ENCODE assay signal across 13 cellular contexts in the genomic region with DNA sequence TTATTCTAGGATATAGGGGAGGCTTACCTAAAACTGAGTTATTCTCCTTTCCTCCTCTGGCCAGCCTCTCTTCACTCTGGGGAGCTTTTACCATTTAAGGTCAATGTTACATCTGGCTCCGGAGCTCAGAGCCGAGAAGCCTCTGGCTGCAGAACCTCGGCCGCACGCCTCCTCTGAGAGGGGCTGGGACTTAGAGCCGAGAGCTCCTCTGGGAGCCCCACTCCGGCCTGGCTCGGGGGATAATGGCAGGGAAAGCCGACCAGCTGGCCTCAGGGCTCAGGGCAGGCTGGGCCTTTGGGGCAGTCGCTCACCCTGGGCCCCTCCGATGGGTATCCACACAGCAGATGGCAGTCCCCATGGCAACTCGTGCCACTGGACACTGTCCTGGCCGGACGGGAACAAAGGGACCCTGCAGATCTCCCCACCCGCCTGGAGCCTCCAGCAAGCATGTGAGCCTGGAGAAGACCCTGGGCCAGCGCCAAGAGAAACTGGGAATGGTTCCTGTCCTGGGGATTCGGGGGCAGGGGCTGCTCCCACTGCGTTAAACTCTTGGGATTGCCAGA. TPM values are rescaled to one million over a fixed set of nuclear protein-coding genes. Genes with fewer than 3 reads are reported as not detected.
DNase-seq lines count a peak whose midpoint lies in the region; ATAC-seq and TF ChIP-seq lines count a peak whose summit lies in the region.
"Had no signal": no experiment of that assay in that cellular context is flagged by ENCODE, and none has a peak within 500 bp of the region (broad histone marks: within the 10 kb centered on the region; RNA-seq: fewer than 3 reads in every experiment).

Gene IRAG1, minus strand, starts transcription at position 247 of the 563 bp plus-strand sequence. Its CDS starts 153 bp downstream, at position 94.

- no peak within 1 kb of the TSS for H3K4me3 ChIP-seq in fibroblast of mammary gland (ENCODE audit: control insufficient read depth, low read depth, low read length)
- H3K4me3 ChIP-seq in mucosa of stomach (ENCODE audit: low read length), result peak within 1 kb of the TSS; percentile 12
- peak within 1 kb of the TSS in 3 of 4 donors; percentile 3 to 36 (median 36) for H3K4me3 ChIP-seq in upper lobe of left lung
- H3K4me3 ChIP-seq: GM12878 had no signal

- H3K27me3 ChIP-seq in mucosa of stomach (ENCODE audit: control insufficient read depth, insufficient read depth, low read length) (no peaks in the 10 kb centered on the region), upper lobe of left lung (no peaks in the 10 kb centered on the region)

- peak in 1 of 4 donors; percentile 12 for TF ChIP-seq POLR2A in upper lobe of left lung (IDR thresholded peaks at IDR 0.05)

- no peak for TF ChIP-seq CTCF in fibroblast of mammary gland (conservative IDR thresholded peaks at IDR 0.05; ENCODE audit: control insufficient read depth, insufficient read depth, low read depth, low read length)
- TF ChIP-seq CTCF in upper lobe of left lung (IDR thresholded peaks at IDR 0.05), result no peak
- TF ChIP-seq CTCF in GM20000 (IDR thresholded peaks at IDR 0.05; ENCODE audit: extremely low read depth, missing control alignments), result no peak

- H3K9ac ChIP-seq in mucosa of stomach (ENCODE audit: low read length), result peak within 1 kb of the TSS; percentile 77

- 70 to 84% methylated on average over 11 to 17 of the region's 18 CpGs for WGBS in upper lobe of left lung, 2 donors

- H3K9me3 ChIP-seq in mucosa of stomach (ENCODE audit: control insufficient read depth, low read length) (no peaks in the 10 kb centered on the region), upper lobe of left lung (no peaks in the 10 kb centered on the region)
- H3K9me3 ChIP-seq: neutrophil had no signal

- H3K27ac ChIP-seq in upper lobe of left lung, result peak within 1 kb of the TSS; percentile 8 to 72 (median 62)
- H3K27ac ChIP-seq: 22Rv1, neutrophil had no signal

- peak; percentile 47 to 71 for ATAC-seq in upper lobe of left lung (ENCODE audit: low FRiP score in 2 of 2)
- ATAC-seq: GM12878 had no signal

- DNase-seq in DMS 273 (lab: John Stamatoyannopoulos, UW; ENCODE audit: unreplicated experiment), result peak; percentile 61
- no peak for DNase-seq in DMS 273 treated with DMSO at 0.1 percent for 48 hours (lab: John Stamatoyannopoulos, UW)
- DNase-seq in fibroblast of mammary gland (ENCODE audit: low read depth), result peak; percentile 34
- peak; percentile 22 to 73 for DNase-seq in upper lobe of left lung
- no peak for DNase-seq in NCI-H146 treated with DMSO at 0.1 percent for 48 hours (lab: John Stamatoyannopoulos, UW; ENCODE audit: unreplicated experiment)
- no peak for DNase-seq in cerebellar nuclear complex (lab: John Stamatoyannopoulos, UW)
- no peak for DNase-seq in GM20000 (ENCODE audit: low spot score)
- DNase-seq: cortex of kidney, NCI-H2081 treated with DMSO at 0.1 percent for 48 hours had no signal

- H3K36me3 ChIP-seq in mucosa of stomach (ENCODE audit: control insufficient read depth, insufficient read depth, low read length), result no peaks in the 10 kb centered on the region
- no peaks in the 10 kb centered on the region for H3K36me3 ChIP-seq in upper lobe of left lung
- H3K36me3 ChIP-seq: neutrophil had no signal

- H3K4me1 ChIP-seq in mucosa of stomach (ENCODE audit: control insufficient read depth, insufficient read depth, low read length) (no peaks in the 10 kb centered on the region), upper lobe of left lung (peaks cover 11 to 33% (median 20%) of the 10 kb centered on the region in 4 donors)

- TF ChIP-seq EP300 in upper lobe of left lung (IDR thresholded peaks at IDR 0.05), result no peak

RNA-seq across cellular contexts. Expression of gene IRAG1, which starts in this region (rescaled TPM):
- total RNA-seq in upper lobe of left lung, result 10 to 100 TPM in 1 of 6 donors, 1 to 10 TPM in 5; 2.4 to 16.3 (median 7.5) TPM

Comparison
In these comparisons a context has a peak if more than half of its experiments do, and no peak if none do; other contexts are left out.
1. DNase-seq: peak in DMS 273 (single experiment), fibroblast of mammary gland (single experiment) and upper lobe of left lung (2 of 2); none in DMS 273 treated with DMSO at 0.1 percent for 48 hours (single experiment), NCI-H146 treated with DMSO at 0.1 percent for 48 hours (single experiment), cerebellar nuclear complex (0 of 2) and GM20000 (single experiment).